In the genomic region with DNA sequence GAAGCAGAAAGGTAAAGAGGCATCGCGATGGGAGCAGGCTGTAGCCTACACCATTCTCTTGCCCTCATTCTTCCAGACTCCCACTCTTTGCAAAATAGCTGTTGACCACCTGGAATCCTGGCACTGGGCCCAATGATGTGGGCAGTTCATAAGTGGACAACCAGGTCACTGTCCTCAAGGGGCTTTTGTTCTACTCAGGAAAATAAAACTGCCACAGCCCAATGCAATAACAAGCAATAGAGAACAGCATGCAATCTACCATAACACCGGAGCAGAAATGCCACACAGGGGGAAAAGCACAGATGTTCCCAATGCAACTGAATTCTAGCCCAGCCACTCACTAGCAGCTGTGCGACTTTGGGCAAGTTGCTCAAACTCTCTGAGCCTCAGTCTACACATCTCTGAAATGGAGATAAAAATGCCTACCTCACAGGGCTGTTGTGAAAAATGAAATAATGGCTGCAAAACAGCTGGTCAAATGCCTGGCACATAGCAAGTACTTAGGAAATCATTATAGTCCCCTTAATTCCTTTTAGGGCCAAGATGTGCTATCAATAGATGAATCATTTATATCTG, we compare ENCODE assay signal across 1 cellular context.
TF ChIP-seq lines count a peak whose summit lies in the region.

No MANE protein-coding gene starts in this region.

TF ChIP-seq in GM23338, 12 proteins besides CTCF, POLR2A, EP300 and RAD21 (continued from another document):
- TF ChIP-seq EZH2phosphoT487 (IDR thresholded peaks at IDR 0.05; ENCODE audit: unreplicated experiment): no peak
- TF ChIP-seq, protein P1, sequence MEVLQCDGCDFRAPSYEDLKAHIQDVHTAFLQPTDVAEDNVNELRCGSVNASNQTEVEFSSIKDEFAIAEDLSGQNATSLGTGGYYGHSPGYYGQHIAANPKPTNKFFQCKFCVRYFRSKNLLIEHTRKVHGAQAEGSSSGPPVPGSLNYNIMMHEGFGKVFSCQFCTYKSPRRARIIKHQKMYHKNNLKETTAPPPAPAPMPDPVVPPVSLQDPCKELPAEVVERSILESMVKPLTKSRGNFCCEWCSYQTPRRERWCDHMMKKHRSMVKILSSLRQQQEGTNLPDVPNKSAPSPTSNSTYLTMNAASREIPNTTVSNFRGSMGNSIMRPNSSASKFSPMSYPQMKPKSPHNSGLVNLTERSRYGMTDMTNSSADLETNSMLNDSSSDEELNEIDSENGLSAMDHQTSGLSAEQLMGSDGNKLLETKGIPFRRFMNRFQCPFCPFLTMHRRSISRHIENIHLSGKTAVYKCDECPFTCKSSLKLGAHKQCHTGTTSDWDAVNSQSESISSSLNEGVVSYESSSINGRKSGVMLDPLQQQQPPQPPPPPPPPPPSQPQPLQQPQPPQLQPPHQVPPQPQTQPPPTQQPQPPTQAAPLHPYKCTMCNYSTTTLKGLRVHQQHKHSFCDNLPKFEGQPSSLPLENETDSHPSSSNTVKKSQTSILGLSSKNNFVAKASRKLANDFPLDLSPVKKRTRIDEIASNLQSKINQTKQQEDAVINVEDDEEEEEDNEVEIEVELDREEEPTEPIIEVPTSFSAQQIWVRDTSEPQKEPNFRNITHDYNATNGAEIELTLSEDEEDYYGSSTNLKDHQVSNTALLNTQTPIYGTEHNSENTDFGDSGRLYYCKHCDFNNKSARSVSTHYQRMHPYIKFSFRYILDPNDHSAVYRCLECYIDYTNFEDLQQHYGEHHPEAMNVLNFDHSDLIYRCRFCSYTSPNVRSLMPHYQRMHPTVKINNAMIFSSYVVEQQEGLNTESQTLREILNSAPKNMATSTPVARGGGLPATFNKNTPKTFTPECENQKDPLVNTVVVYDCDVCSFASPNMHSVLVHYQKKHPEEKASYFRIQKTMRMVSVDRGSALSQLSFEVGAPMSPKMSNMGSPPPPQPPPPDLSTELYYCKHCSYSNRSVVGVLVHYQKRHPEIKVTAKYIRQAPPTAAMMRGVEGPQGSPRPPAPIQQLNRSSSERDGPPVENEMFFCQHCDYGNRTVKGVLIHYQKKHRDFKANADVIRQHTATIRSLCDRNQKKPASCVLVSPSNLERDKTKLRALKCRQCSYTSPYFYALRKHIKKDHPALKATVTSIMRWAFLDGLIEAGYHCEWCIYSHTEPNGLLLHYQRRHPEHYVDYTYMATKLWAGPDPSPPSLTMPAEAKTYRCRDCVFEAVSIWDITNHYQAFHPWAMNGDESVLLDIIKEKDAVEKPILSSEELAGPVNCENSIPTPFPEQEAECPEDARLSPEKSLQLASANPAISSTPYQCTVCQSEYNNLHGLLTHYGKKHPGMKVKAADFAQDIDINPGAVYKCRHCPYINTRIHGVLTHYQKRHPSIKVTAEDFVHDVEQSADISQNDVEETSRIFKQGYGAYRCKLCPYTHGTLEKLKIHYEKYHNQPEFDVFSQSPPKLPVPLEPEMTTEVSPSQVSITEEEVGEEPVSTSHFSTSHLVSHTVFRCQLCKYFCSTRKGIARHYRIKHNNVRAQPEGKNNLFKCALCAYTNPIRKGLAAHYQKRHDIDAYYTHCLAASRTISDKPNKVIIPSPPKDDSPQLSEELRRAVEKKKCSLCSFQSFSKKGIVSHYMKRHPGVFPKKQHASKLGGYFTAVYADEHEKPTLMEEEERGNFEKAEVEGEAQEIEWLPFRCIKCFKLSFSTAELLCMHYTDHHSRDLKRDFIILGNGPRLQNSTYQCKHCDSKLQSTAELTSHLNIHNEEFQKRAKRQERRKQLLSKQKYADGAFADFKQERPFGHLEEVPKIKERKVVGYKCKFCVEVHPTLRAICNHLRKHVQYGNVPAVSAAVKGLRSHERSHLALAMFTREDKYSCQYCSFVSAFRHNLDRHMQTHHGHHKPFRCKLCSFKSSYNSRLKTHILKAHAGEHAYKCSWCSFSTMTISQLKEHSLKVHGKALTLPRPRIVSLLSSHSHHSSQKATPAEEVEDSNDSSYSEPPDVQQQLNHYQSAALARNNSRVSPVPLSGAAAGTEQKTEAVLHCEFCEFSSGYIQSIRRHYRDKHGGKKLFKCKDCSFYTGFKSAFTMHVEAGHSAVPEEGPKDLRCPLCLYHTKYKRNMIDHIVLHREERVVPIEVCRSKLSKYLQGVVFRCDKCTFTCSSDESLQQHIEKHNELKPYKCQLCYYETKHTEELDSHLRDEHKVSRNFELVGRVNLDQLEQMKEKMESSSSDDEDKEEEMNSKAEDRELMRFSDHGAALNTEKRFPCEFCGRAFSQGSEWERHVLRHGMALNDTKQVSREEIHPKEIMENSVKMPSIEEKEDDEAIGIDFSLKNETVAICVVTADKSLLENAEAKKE (CRISPR knock-in tag; IDR thresholded peaks at IDR 0.05): no peak
TF ChIP-seq in GM23338: peak in this region for 0.
